8 cellular contexts compared by ENCODE assay signal in the genomic region with DNA sequence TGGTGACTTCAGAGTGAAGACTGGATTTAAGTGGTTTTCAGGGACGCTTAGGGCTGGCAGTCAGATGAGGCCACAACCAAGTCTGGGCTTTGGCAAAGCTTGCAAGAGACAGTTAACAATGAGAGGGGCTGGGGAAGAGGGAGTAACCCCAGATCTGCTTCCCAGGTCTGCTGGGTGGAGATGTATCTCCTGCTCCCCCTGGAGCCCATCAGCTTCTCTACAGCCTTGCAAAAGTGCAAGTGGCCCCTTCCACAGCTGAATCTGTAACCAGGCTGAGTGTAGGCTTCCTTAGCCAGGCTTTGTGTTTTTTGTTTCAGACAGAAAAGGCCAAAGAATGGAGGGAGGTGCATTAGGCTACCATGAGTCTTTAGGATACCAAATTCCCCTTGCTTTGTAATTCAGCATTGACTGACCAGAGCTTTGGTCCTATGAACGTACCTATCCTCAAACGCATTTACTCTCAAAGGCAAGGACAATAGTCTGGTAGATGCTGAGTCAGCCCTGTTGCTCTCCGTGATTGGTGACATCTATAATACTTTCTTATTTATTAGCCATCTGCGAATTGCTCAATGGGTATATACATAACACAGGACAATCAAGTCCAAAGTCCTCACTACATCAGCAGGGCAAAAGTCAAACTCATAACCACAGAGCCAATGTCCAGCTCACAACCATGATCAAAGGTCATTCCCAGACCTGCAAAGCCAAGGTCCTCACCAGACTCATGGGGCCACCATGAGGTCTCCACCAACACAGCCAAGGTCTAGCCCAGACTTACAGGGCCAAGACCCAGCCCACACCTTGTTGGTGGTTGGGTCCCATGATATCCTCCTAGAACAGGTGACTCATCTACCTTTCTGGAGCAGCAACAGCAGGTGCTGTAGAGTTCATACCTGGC. TPM values are rescaled to one million over a fixed set of nuclear protein-coding genes. Genes with fewer than 3 reads are reported as not detected.
DNase-seq lines count a peak whose midpoint lies in the region; ATAC-seq and TF ChIP-seq lines count a peak whose summit lies in the region.

No MANE protein-coding gene starts in this region.

- H3K27ac ChIP-seq in breast epithelium: no peak overlapping the region
- no peak overlapping the region for H3K27ac ChIP-seq in Panc1 (ENCODE audit: low read length)
- H3K27ac ChIP-seq in psoas muscle: no peak overlapping the region
- no peak overlapping the region for H3K27ac ChIP-seq in effector memory CD4-positive, alpha-beta T cell (ENCODE audit: insufficient read depth, low read length, poor library complexity, severe bottlenecking)

- H3K36me3 ChIP-seq in breast epithelium (no peaks in the 10 kb centered on the region), Panc1 (ENCODE audit: control insufficient read depth, insufficient read depth, low read length) (no peaks in the 10 kb centered on the region), psoas muscle (ENCODE audit: insufficient read depth in 1 of 2, low read depth in 1 of 2) (no peaks in the 10 kb centered on the region)
- no peaks in the 10 kb centered on the region for H3K36me3 ChIP-seq in effector memory CD4-positive, alpha-beta T cell (ENCODE audit: control insufficient read depth, insufficient read depth, low read length)

- CTCF ChIA-PET in MCF 10A (lab: Yijun Ruan, JAX): interaction anchor here (0.6 to 3.1 kb wide), 11 partner anchors 11 to 205 kb away, joined by 3 to 9 read pairs (median 3); no protein-coding TSS in a partner anchor
- CTCF ChIA-PET in Panc1 (lab: Charles Lee): interaction anchor here (0.6 kb wide), 1 partner anchor 687 kb away, joined by 4 read pairs; no protein-coding TSS in a partner anchor

- TF ChIP-seq CTCF in MCF 10A (IDR thresholded peaks at IDR 0.05; ENCODE audit: unreplicated experiment) (peak; percentile 11), breast epithelium (IDR thresholded peaks at IDR 0.05) (no peak), Panc1 (IDR thresholded peaks at IDR 0.05) (peak; percentile 65), psoas muscle (IDR thresholded peaks at IDR 0.05) (peak; percentile 40)

- no peaks in the 10 kb centered on the region for H3K9me3 ChIP-seq in breast epithelium
- no peaks in the 10 kb centered on the region for H3K9me3 ChIP-seq in Panc1 (ENCODE audit: control insufficient read depth, insufficient read depth, low read depth, low read length)
- H3K9me3 ChIP-seq in psoas muscle: no peaks in the 10 kb centered on the region
- no peaks in the 10 kb centered on the region for H3K9me3 ChIP-seq in effector memory CD4-positive, alpha-beta T cell (ENCODE audit: control insufficient read depth, low read length)

- no peaks in the 10 kb centered on the region for H3K27me3 Mint-ChIP-seq in MCF 10A (ENCODE audit: insufficient read depth, unreplicated experiment)

- H3K9me3 Mint-ChIP-seq in MCF 10A (ENCODE audit: unreplicated experiment): no peaks in the 10 kb centered on the region

- no TSS peak for BruUV-seq in MCF 10A (replicated peaks; lab: Mats Ljungman, UMichigan)
- BruUV-seq in Panc1 (replicated peaks; lab: Mats Ljungman, UMichigan): no TSS peak

- peaks cover 5% of the 10 kb centered on the region for H3K36me3 Mint-ChIP-seq in MCF 10A (ENCODE audit: insufficient read depth, unreplicated experiment)

- no peak overlapping the region for H3K4me3 ChIP-seq in breast epithelium
- no peak overlapping the region for H3K4me3 ChIP-seq in Panc1 (ENCODE audit: low read depth in 2 of 2, low read length in 2 of 2)
- H3K4me3 ChIP-seq in psoas muscle: no peak overlapping the region
- no peak overlapping the region for H3K4me3 ChIP-seq in effector memory CD4-positive, alpha-beta T cell (ENCODE audit: insufficient read depth, low read depth, low read length, poor library complexity, severe bottlenecking)

- ATAC-seq in Panc1 (peak; percentile 79), psoas muscle (peak; percentile 48 to 72 (median 57)), HG03095 (IDR thresholded peaks at IDR 0.05; ENCODE audit: unreplicated experiment) (no peak)

- no peak overlapping the region for H3K27ac Mint-ChIP-seq in MCF 10A (ENCODE audit: low read depth, unreplicated experiment)

- 69 to 78% (median 75%) methylated on average over 5 of the region's 5 CpGs for WGBS in psoas muscle, 3 donors

- no peak for TF ChIP-seq POLR2A in breast epithelium (IDR thresholded peaks at IDR 0.05)

- peaks cover 3% of the 10 kb centered on the region for H3K4me1 Mint-ChIP-seq in MCF 10A (ENCODE audit: insufficient read depth, unreplicated experiment)

- DNase-seq in MCF 10A (ENCODE audit: unreplicated experiment) (peak; percentile 31), breast epithelium (ENCODE audit: low spot score in 2 of 2) (no peak), Panc1 (ENCODE audit: low read depth, low spot score) (no peak), fibroblast of gingiva (ENCODE audit: low read depth) (peak; percentile 52), psoas muscle (no peak)
- no peak for DNase-seq in effector memory CD4-positive, alpha-beta T cell
- DNase-seq in stimulated activated CD4-positive, alpha-beta T cell treated with anti-CD3 and anti-CD28 coated beads, Interleukin-15, amount 100 ng/mL, for 24 hours: no peak

- in situ Hi-C loops in Panc1 (cut with HindIII; ENCODE audit: low pct_unique_long_range_greater_than_20kb, low sequenced_read_pairs): no loop called here

- no peak overlapping the region for H3K4me3 Mint-ChIP-seq in MCF 10A (ENCODE audit: unreplicated experiment)

- POLR2A ChIA-PET in MCF 10A (lab: Yijun Ruan, JAX): interaction anchor here (0.8 to 2.0 kb wide), 2 partner anchors 72 to 155 kb away, joined by 3 to 5 read pairs; partner anchors contain the start of gene NKTR
- POLR2A ChIA-PET in Panc1 (lab: Charles Lee): no interaction called here

- H3K4me1 ChIP-seq in breast epithelium: no peaks in the 10 kb centered on the region
- H3K4me1 ChIP-seq in Panc1 (ENCODE audit: control insufficient read depth, insufficient read depth, low read length): no peaks in the 10 kb centered on the region
- H3K4me1 ChIP-seq in psoas muscle: no peaks in the 10 kb centered on the region
- H3K4me1 ChIP-seq in effector memory CD4-positive, alpha-beta T cell (ENCODE audit: control insufficient read depth, insufficient read depth, low read length, poor library complexity, severe bottlenecking): no peaks in the 10 kb centered on the region

- H3K27me3 ChIP-seq in breast epithelium (no peaks in the 10 kb centered on the region), Panc1 (ENCODE audit: control insufficient read depth, insufficient read depth, low read length) (no peaks in the 10 kb centered on the region), psoas muscle (ENCODE audit: insufficient read depth in 3 of 3, low read length in 2 of 3) (no peaks in the 10 kb centered on the region)
- no peaks in the 10 kb centered on the region for H3K27me3 ChIP-seq in effector memory CD4-positive, alpha-beta T cell (replicated peaks; ENCODE audit: control insufficient read depth, insufficient read depth, low read length, poor library complexity, severe bottlenecking)

- intact Hi-C loops in MCF 10A (cut with micrococcal nuclease): no loop called here
- intact Hi-C loops in breast epithelium (cut with DNase I; ENCODE audit: low total_unique reads): no loop called here
- intact Hi-C loops in Panc1 (cut with micrococcal nuclease; ENCODE audit: unreplicated experiment): no loop called here
- intact Hi-C loops in psoas muscle (cut with DNase I): loop anchor here in 1 of 2 donors (5.0 kb wide), 1 partner anchor 169 kb away; no protein-coding TSS in a partner anchor

RNA-seq across cellular contexts. Expression of gene CCDC13, which starts 17.1 kb away (rescaled TPM):
- total RNA-seq in MCF 10A (2022) (1.1 and 1.3 TPM in 2 replicates), breast epithelium (1 to 10 TPM; 2.3 to 2.9 (median 2.9) TPM), Panc1 (2021; ENCODE audit: unreplicated experiment) (0.82 TPM), psoas muscle (1 to 10 TPM in 1 of 4 donors, under 1 TPM in 3; 0.47 to 1.1 (median 0.62) TPM)
- 0.61 TPM for polyA plus RNA-seq in Panc1 (2012; ENCODE audit: insufficient read length)
- 1 to 10 TPM in 1 of 3 donors, under 1 TPM in 2; 0.30 to 1.2 (median 0.66) TPM for polyA plus RNA-seq in psoas muscle

RNA-seq across cellular contexts. Expression of gene HIGD1A, which starts 48.4 kb away (rescaled TPM):
- total RNA-seq in MCF 10A (2022) (140 and 161 TPM in 2 replicates), breast epithelium (100 to 1,000 TPM; 131 to 185 (median 148) TPM), Panc1 (2021; ENCODE audit: unreplicated experiment) (74.6 TPM), psoas muscle (100 to 1,000 TPM in 2 of 4 donors, 10 to 100 TPM in 2; 81.0 to 118 (median 93.5) TPM)
- 53.1 TPM for polyA plus RNA-seq in Panc1 (2012; ENCODE audit: insufficient read length)
- 100 to 1,000 TPM; 136 to 169 (median 165) TPM for polyA plus RNA-seq in psoas muscle

RNA-seq across cellular contexts. Expression of gene ACKR2, which starts 53.3 kb away (rescaled TPM):
- total RNA-seq in MCF 10A (2022): 0.42 and 0.61 TPM in 2 replicates
- 10 to 100 TPM in 1 of 3 donors, 1 to 10 TPM in 2; 1.8 to 15.8 (median 6.9) TPM for total RNA-seq in breast epithelium
- total RNA-seq in Panc1 (2021; ENCODE audit: unreplicated experiment): not detected
- 0.19 TPM for polyA plus RNA-seq in Panc1 (2012; ENCODE audit: insufficient read length)
- 1 to 10 TPM in 3 of 4 donors, under 1 TPM in 1; 0.79 to 1.6 (median 1.1) TPM for total RNA-seq in psoas muscle
- polyA plus RNA-seq in psoas muscle: under 1 TPM; 0.04 to 0.45 (median 0.25) TPM

RNA-seq across cellular contexts. Expression of gene HHATL, which starts 53.3 kb away (rescaled TPM):
- total RNA-seq in MCF 10A (2022) (not detected in 2 replicates), breast epithelium (1 to 10 TPM in 1 of 3 donors, under 1 TPM in 1, not detected in 1; 0.32 to 1.6 TPM), Panc1 (2021; ENCODE audit: unreplicated experiment) (not detected), psoas muscle (100 to 1,000 TPM; 157 to 276 (median 212) TPM)
- not detected for polyA plus RNA-seq in Panc1 (2012; ENCODE audit: insufficient read length)
- 100 to 1,000 TPM in 1 of 3 donors, 10 to 100 TPM in 2; 37.0 to 188 (median 50.4) TPM for polyA plus RNA-seq in psoas muscle

Comparison
In these comparisons a context has a peak if more than half of its experiments do, and no peak if none do; other contexts are left out.
1. DNase-seq: peak in MCF 10A (single experiment) and fibroblast of gingiva (single experiment); none in breast epithelium (0 of 2), Panc1 (single experiment), psoas muscle (0 of 2), effector memory CD4-positive, alpha-beta T cell (0 of 3) and stimulated activated CD4-positive, alpha-beta T cell treated with anti-CD3 and anti-CD28 coated beads, Interleukin-15, amount 100 ng/mL, for 24 hours (single experiment).
2. CTCF ChIP-seq: peak in MCF 10A (single experiment), Panc1 (single experiment) and psoas muscle (single experiment); none in breast epithelium (0 of 3).